1 cellular context compared by ENCODE assay signal in the genomic region with DNA sequence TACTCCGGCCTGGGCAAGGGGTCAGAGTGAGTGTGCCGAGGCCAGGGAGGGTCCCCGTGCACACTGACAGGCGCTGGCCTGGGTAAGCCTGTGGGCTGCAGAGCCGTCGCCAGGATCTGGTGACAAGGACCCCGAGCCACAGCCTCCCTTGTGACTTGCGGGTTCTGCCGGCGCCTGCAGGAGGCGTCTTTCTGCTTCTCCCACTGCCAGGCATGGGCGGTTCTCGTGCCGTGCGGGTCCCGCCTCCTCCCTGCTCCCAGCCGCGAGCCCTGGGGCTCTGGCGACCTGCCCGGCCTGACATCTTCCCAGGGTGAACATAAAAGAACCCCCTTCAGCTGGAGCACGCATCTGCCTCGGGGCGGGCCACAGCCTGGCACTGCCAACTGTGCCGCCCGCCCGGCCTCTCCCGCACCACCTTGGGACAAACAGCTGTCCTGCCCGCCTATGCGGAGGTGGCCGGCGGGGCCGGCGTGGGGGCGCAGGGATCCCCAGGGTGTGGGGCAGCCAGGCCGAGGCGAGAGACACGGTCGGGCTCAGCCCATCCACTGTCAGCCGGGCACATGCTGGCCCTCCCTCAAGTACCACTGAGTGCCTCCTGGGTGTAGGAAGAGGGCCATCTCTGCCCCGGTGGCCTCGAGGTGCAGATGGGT.
TF ChIP-seq lines count a peak whose summit lies in the region.

No MANE protein-coding gene starts in this region.

TF ChIP-seq in HCT116, 20 proteins besides CTCF, POLR2A, EP300 and RAD21 (continued from another document):
- TF ChIP-seq, protein P1, sequence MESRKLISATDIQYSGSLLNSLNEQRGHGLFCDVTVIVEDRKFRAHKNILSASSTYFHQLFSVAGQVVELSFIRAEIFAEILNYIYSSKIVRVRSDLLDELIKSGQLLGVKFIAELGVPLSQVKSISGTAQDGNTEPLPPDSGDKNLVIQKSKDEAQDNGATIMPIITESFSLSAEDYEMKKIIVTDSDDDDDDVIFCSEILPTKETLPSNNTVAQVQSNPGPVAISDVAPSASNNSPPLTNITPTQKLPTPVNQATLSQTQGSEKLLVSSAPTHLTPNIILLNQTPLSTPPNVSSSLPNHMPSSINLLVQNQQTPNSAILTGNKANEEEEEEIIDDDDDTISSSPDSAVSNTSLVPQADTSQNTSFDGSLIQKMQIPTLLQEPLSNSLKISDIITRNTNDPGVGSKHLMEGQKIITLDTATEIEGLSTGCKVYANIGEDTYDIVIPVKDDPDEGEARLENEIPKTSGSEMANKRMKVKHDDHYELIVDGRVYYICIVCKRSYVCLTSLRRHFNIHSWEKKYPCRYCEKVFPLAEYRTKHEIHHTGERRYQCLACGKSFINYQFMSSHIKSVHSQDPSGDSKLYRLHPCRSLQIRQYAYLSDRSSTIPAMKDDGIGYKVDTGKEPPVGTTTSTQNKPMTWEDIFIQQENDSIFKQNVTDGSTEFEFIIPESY (IDR thresholded peaks at IDR 0.05; ENCODE audit: extremely low read depth, insufficient replicate concordance, low read length): no peak
- TF ChIP-seq, protein P2, sequence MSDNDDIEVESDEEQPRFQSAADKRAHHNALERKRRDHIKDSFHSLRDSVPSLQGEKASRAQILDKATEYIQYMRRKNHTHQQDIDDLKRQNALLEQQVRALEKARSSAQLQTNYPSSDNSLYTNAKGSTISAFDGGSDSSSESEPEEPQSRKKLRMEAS (IDR thresholded peaks at IDR 0.05): peak; percentile 56
- no peak for TF ChIP-seq EGR1 (IDR thresholded peaks at IDR 0.05; ENCODE audit: low read depth)
